ENCODE assay signal across 1 cellular context in the genomic region with DNA sequence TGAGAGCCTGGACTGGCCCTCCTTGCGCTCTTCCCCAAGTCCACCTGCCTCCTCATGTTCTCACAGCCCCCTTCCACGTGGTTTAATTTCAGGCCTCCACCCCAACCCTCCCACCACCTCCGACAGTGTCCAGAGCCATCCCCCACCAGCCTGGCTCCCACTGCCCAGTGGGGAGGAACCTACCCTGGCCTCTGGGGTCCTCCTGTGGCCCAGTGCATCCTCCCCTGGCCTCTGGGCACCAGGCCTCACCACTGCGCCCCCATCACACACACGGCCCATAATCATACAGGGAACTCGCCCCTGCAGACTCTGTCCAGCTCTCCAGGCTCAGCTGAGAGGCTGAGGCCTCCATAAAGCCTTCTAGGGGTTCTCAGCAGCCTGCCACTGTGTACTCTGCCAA.
TF ChIP-seq lines count a peak whose summit lies in the region.

No MANE protein-coding gene starts in this region.

TF ChIP-seq in K562, 482 proteins besides CTCF, POLR2A, EP300 and RAD21:
- TF ChIP-seq ZNF830 (CRISPR knock-in tag; IDR thresholded peaks at IDR 0.05) (no peak), MYC (IDR thresholded peaks at IDR 0.05; ENCODE audit: low read depth, low read length) (no peak), MYC (CRISPR knock-in tag; IDR thresholded peaks at IDR 0.05; ENCODE audit: borderline replicate concordance, low read depth) (0 out of 2 replicates have a peak, but pooled peaks have one; percentile 4), KDM5B (IDR thresholded peaks at IDR 0.05; ENCODE audit: insufficient replicate concordance, low read depth, low read length) (no peak), ZNF41 (CRISPR knock-in tag; conservative IDR thresholded peaks at IDR 0.05) (no peak), TAF15 (IDR thresholded peaks at IDR 0.05; ENCODE audit: low read depth, low read length) (0 out of 2 replicates have a peak, but pooled peaks have one; percentile 55)
- TF ChIP-seq, protein P1, sequence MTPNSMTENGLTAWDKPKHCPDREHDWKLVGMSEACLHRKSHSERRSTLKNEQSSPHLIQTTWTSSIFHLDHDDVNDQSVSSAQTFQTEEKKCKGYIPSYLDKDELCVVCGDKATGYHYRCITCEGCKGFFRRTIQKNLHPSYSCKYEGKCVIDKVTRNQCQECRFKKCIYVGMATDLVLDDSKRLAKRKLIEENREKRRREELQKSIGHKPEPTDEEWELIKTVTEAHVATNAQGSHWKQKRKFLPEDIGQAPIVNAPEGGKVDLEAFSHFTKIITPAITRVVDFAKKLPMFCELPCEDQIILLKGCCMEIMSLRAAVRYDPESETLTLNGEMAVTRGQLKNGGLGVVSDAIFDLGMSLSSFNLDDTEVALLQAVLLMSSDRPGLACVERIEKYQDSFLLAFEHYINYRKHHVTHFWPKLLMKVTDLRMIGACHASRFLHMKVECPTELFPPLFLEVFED (CRISPR knock-in tag; conservative IDR thresholded peaks at IDR 0.05): 0 out of 2 replicates have a peak, but pooled peaks have one; percentile 33
